In genomic region chr4:140568507-140569306, GRCh38 we compare ENCODE assay signal across 9 cellular contexts. TPM values are rescaled to one million over a fixed set of nuclear protein-coding genes. Genes with fewer than 3 reads are reported as not detected.
DNase-seq lines count a peak whose midpoint lies in the region; ATAC-seq, FAIRE-seq and TF ChIP-seq lines count a peak whose summit lies in the region.
"Had no signal": no experiment of that assay in that cellular context is flagged by ENCODE, and none has a peak within 500 bp of the region (broad histone marks: within the 10 kb centered on the region; RNA-seq: fewer than 3 reads in every experiment).

A gene with protein sequence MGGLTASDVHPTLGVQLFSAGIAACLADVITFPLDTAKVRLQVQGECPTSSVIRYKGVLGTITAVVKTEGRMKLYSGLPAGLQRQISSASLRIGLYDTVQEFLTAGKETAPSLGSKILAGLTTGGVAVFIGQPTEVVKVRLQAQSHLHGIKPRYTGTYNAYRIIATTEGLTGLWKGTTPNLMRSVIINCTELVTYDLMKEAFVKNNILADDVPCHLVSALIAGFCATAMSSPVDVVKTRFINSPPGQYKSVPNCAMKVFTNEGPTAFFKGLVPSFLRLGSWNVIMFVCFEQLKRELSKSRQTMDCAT (minus strand): TSS chr4:140568961. CDS start chr4:140568729, 232 bp downstream.

- no peak for FAIRE-seq in D721Med (lab: Jason Lieb, UNC)

- H3K9me3 Mint-ChIP-seq in activated CD8-positive, alpha-beta T cell treated with anti-CD3 and anti-CD28 coated beads for 36 hours = peaks cover 12% of the 10 kb centered on the region

- in situ Hi-C loops in GM23248 (cut with MboI) = no loop called here

- no peaks in the 10 kb centered on the region for H3K9me2 ChIP-seq in GM23248 (ENCODE audit: insufficient read depth)

- H3K9me3 ChIP-seq in GM23248 (ENCODE audit: low read depth) (no peaks in the 10 kb centered on the region), left ventricle myocardium inferior (replicated peaks) (peaks cover 13% of the 10 kb centered on the region)

- no peaks in the 10 kb centered on the region for H3F3A ChIP-seq in GM23248 (ENCODE audit: insufficient read depth)

- WGBS in GM23248 (ENCODE audit: low coverage in 1 of 2, low lambda C conversion rate in 2 of 2, missing lambda C conversion rate in 2 of 2), 2 experiments = 5% methylated on average over 58 to 69 of the region's 69 CpGs

- H3K4me3 ChIP-seq in GM23248 = peak within 1 kb of the TSS; percentile 62
- H3K4me3 ChIP-seq in left ventricle myocardium inferior = peak within 1 kb of the TSS; percentile 70
- peak within 1 kb of the TSS; percentile 50 for H3K4me3 ChIP-seq in retinal pigment epithelial cell (ENCODE audit: low read length)

- peaks cover 3% of the 10 kb centered on the region for H3K36me3 Mint-ChIP-seq in activated CD8-positive, alpha-beta T cell treated with anti-CD3 and anti-CD28 coated beads for 36 hours (ENCODE audit: low read depth)

- H4K20me1 ChIP-seq in GM23248 (ENCODE audit: insufficient read depth) = no peaks in the 10 kb centered on the region

- H3K36me3 ChIP-seq in GM23248 (ENCODE audit: low read depth) = no peaks in the 10 kb centered on the region
- no peaks in the 10 kb centered on the region for H3K36me3 ChIP-seq in left ventricle myocardium inferior

- POLR2A ChIA-PET in activated CD8-positive, alpha-beta T cell treated with anti-CD3 and anti-CD28 coated beads for 36 hours (lab: Charles Lee) = interaction anchor here (1.2 kb wide), 1 partner anchor 23 kb away, joined by 3 read pairs; no protein-coding TSS in a partner anchor

- no peak within 1 kb of the TSS for H3K9ac ChIP-seq in GM23248

- no peak for ATAC-seq in activated CD8-positive, alpha-beta T cell treated with anti-CD3 and anti-CD28 coated beads for 36 hours
- no peak for ATAC-seq in GM21447 (IDR thresholded peaks at IDR 0.05; ENCODE audit: unreplicated experiment)

- H3K27ac Mint-ChIP-seq in activated CD8-positive, alpha-beta T cell treated with anti-CD3 and anti-CD28 coated beads for 36 hours = no peak within 1 kb of the TSS

- TF ChIP-seq CTCF in activated CD8-positive, alpha-beta T cell treated with anti-CD3 and anti-CD28 coated beads for 36 hours (IDR thresholded peaks at IDR 0.05) = no peak
- TF ChIP-seq CTCF in left ventricle myocardium inferior (IDR thresholded peaks at IDR 0.05; ENCODE audit: borderline replicate concordance) (no peak), retinal pigment epithelial cell (conservative IDR thresholded peaks at IDR 0.05; ENCODE audit: low read depth, low read length) (no peak), D721Med (IDR thresholded peaks at IDR 0.05; ENCODE audit: insufficient read depth, missing control alignments) (no peak)

- H3K4me2 ChIP-seq in GM23248 (ENCODE audit: unreplicated experiment) = peak within 1 kb of the TSS; percentile 62

- peak within 1 kb of the TSS; percentile 58 for H2AFZ ChIP-seq in GM23248

- DNase-seq in GM23248 (peak; percentile 37), left ventricle myocardium inferior (peak; percentile 14), retinal pigment epithelial cell (ENCODE audit: low read depth) (no peak), D721Med (ENCODE audit: insufficient read length, low spot score) (no peak), NCI-H345 (lab: John Stamatoyannopoulos, UW) (no peak)
- DNase-seq in activated CD8-positive, alpha-beta T cell treated with anti-CD3 and anti-CD28 coated beads for 36 hours = peak; percentile 7
- DNase-seq in activated effector memory CD4-positive, alpha-beta T cell treated with anti-CD3 and anti-CD28 coated beads, Interleukin-2, amount 50 U/mL, for 16 hours = no peak

- intact Hi-C loops in activated CD8-positive, alpha-beta T cell treated with anti-CD3 and anti-CD28 coated beads for 36 hours (cut with micrococcal nuclease) = no loop called here
- intact Hi-C loops in left ventricle myocardium inferior (cut with micrococcal nuclease) = no loop called here

- CTCF ChIA-PET in activated CD8-positive, alpha-beta T cell treated with anti-CD3 and anti-CD28 coated beads for 36 hours (lab: Charles Lee) = no interaction called here

- H3K27me3 ChIP-seq in GM23248 (replicated peaks; ENCODE audit: insufficient read depth) (peaks cover 86% of the 10 kb centered on the region), left ventricle myocardium inferior (ENCODE audit: low read depth) (peaks cover 64% of the 10 kb centered on the region)

- H3K4me1 ChIP-seq in GM23248 (ENCODE audit: insufficient read depth) = no peaks in the 10 kb centered on the region
- peaks cover 22% of the 10 kb centered on the region for H3K4me1 ChIP-seq in left ventricle myocardium inferior

- H3K4me1 Mint-ChIP-seq in activated CD8-positive, alpha-beta T cell treated with anti-CD3 and anti-CD28 coated beads for 36 hours (ENCODE audit: low read depth) = peaks cover 10% of the 10 kb centered on the region

- H3K27me3 Mint-ChIP-seq in activated CD8-positive, alpha-beta T cell treated with anti-CD3 and anti-CD28 coated beads for 36 hours = peaks cover 57% of the 10 kb centered on the region

- H3K79me2 ChIP-seq in GM23248 (ENCODE audit: insufficient read depth) = no peaks in the 10 kb centered on the region

- H3K27ac ChIP-seq in GM23248 = no peak within 1 kb of the TSS
- H3K27ac ChIP-seq in left ventricle myocardium inferior (replicated peaks) = no peak within 1 kb of the TSS

- H3K4me3 Mint-ChIP-seq in activated CD8-positive, alpha-beta T cell treated with anti-CD3 and anti-CD28 coated beads for 36 hours = peak within 1 kb of the TSS; percentile 58

RNA-seq across cellular contexts. Expression of the gene that starts here (rescaled TPM):
- total RNA-seq in GM23248 (2014; rRNA removed; shearing (Covaris generic)) = not detected in 2 replicates
- not detected in 2 replicates for polyA plus RNA-seq in GM23248 (2016; fragmentation: Nextera tagmentation; extraction: Ambion mirVana)
- total RNA-seq in activated CD8-positive, alpha-beta T cell treated with anti-CD3 and anti-CD28 coated beads for 36 hours = not detected
- not detected for total RNA-seq in left ventricle myocardium inferior
- total RNA-seq: renal cortical epithelial cell had no signal

Comparison
In these comparisons a context has a peak if more than half of its experiments do, and no peak if none do; other contexts are left out.
1. Peak in DNase-seq, H3K4me3 ChIP-seq and H3K4me2 ChIP-seq in GM23248; RNA of the gene not detected or under 1 TPM.
2. Peak in DNase-seq in activated CD8-positive, alpha-beta T cell treated with anti-CD3 and anti-CD28 coated beads for 36 hours; RNA of the gene not detected or under 1 TPM.
3. Peak in DNase-seq and H3K4me3 ChIP-seq in left ventricle myocardium inferior; RNA of the gene not detected or under 1 TPM.